Comparison of ENCODE assay signal across 22 cellular contexts in genomic region chr4:17301869-17302268, GRCh38.
"Had no signal": no experiment of that assay in that cellular context is flagged by ENCODE, and none has a peak within 500 bp of the region (broad histone marks: within the 10 kb centered on the region; RNA-seq: fewer than 3 reads in every experiment).

No MANE protein-coding gene starts in this region.

- DNase-seq: IMR-90, KG1, MG63, NCI-H1092, NCI-H1105 treated with DMSO at 0.1 percent for 48 hours, NCI-H1417 treated with DMSO at 0.1 percent for 48 hours, NCI-H146, NCI-H1694 treated with DMSO at 0.1 percent for 48 hours, NCI-H1930, NCI-H2081, NCI-H2107, NCI-H2227 treated with DMSO at 0.1 percent for 48 hours, NCI-H524, NCI-H526 treated with DMSO at 0.1 percent for 48 hours, NCI-H748 treated with DMSO at 0.1 percent for 48 hours, PC-3, SIG-M5 had no signal

- H3K4me3 ChIP-seq: MG63, SJSA1, SK-N-MC had no signal

- ATAC-seq: HepG2, Panc1, PC-3 had no signal

- H3K9me3 ChIP-seq: MG63, SJSA1 had no signal

- H3K27me3 ChIP-seq: MG63, SJSA1 had no signal

- H3K27ac ChIP-seq: RWPE1, SJSA1, SK-N-MC had no signal

- H3K36me3 ChIP-seq: MG63, SJSA1 had no signal
